16 cellular contexts compared by ENCODE assay signal in genomic region chr10:14820010-14820774, GRCh38. TPM values are rescaled to one million over a fixed set of nuclear protein-coding genes. Genes with fewer than 3 reads are reported as not detected.
A peak's percentile ranks its signal among the peaks of the same experiment; 100 is the strongest.
DNase-seq lines count a peak whose midpoint lies in the region; ATAC-seq, FAIRE-seq and TF ChIP-seq lines count a peak whose summit lies in the region.
"Had no signal": no experiment of that assay in that cellular context is flagged by ENCODE, and none has a peak within 500 bp of the region (broad histone marks: within the 10 kb centered on the region; RNA-seq: fewer than 3 reads in every experiment).

No MANE protein-coding gene starts in this region.

- peaks cover 13% of the 10 kb centered on the region for H3K4me1 Mint-ChIP-seq in activated B cell treated with CpG ODN at 0.5 μM for 24 hours
- H3K4me1 Mint-ChIP-seq in activated naive CD8-positive, alpha-beta T cell treated with anti-CD3 and anti-CD28 coated beads for 36 hours, result peaks cover 7% of the 10 kb centered on the region

- H3K27ac ChIP-seq in right cardiac atrium (ENCODE audit: low read length), result no peak overlapping the region
- H3K27ac ChIP-seq: SK-N-MC had no signal

- H3K4me3 Mint-ChIP-seq in activated B cell treated with CpG ODN at 0.5 μM for 24 hours, result no peak overlapping the region
- no peak overlapping the region for H3K4me3 Mint-ChIP-seq in activated naive CD8-positive, alpha-beta T cell treated with anti-CD3 and anti-CD28 coated beads for 36 hours
- H3K4me3 Mint-ChIP-seq: dendritic cell treated with granulocyte-macrophage colony-stimulating factor and Interleukin-4, amounts not matched to agents 40 ng/mL and 50 ng/mL, for 4 days; H9 had no signal

- H3K4me1 ChIP-seq in right cardiac atrium (ENCODE audit: control insufficient read depth, insufficient read depth, low read length), result no peaks in the 10 kb centered on the region

- FAIRE-seq in urothelium cell line (lab: Jason Lieb, UNC), result peak; percentile 69
- FAIRE-seq: A204.1 had no signal

- no peaks in the 10 kb centered on the region for H3K36me3 Mint-ChIP-seq in activated B cell treated with CpG ODN at 0.5 μM for 24 hours (ENCODE audit: low read depth)
- no peaks in the 10 kb centered on the region for H3K36me3 Mint-ChIP-seq in activated naive CD8-positive, alpha-beta T cell treated with anti-CD3 and anti-CD28 coated beads for 36 hours

- no peak for TF ChIP-seq CTCF in activated B cell treated with CpG ODN at 0.5 μM for 24 hours (IDR thresholded peaks at IDR 0.05)

- peak overlapping the region; percentile 46 for H3K27ac Mint-ChIP-seq in activated B cell treated with CpG ODN at 0.5 μM for 24 hours
- no peak overlapping the region for H3K27ac Mint-ChIP-seq in activated naive CD8-positive, alpha-beta T cell treated with anti-CD3 and anti-CD28 coated beads for 36 hours
- H3K27ac Mint-ChIP-seq: dendritic cell treated with granulocyte-macrophage colony-stimulating factor and Interleukin-4, amounts not matched to agents 40 ng/mL and 50 ng/mL, for 4 days had no signal

- intact Hi-C loops in right cardiac atrium (cut with DNase I), result loop anchor here in 1 of 4 donors (5.0 kb wide), 1 partner anchor 318 kb away; no protein-coding TSS in a partner anchor
- intact Hi-C loops in Right ventricle myocardium inferior (cut with DNase I), result loop anchor here (5.0 kb wide), 2 partner anchors 283 to 323 kb away; no protein-coding TSS in a partner anchor
- intact Hi-C loops in activated B cell treated with CpG ODN at 0.5 μM for 24 hours (cut with micrococcal nuclease), result loop anchor here (5.0 kb wide), 1 partner anchor 233 kb away; no protein-coding TSS in a partner anchor

- H3K27me3 Mint-ChIP-seq in activated B cell treated with CpG ODN at 0.5 μM for 24 hours, result no peaks in the 10 kb centered on the region
- no peaks in the 10 kb centered on the region for H3K27me3 Mint-ChIP-seq in activated naive CD8-positive, alpha-beta T cell treated with anti-CD3 and anti-CD28 coated beads for 36 hours
- H3K27me3 Mint-ChIP-seq: dendritic cell treated with granulocyte-macrophage colony-stimulating factor and Interleukin-4, amounts not matched to agents 40 ng/mL and 50 ng/mL, for 4 days had no signal

- H3K4me3 ChIP-seq in right cardiac atrium (ENCODE audit: low read length), result no peak overlapping the region
- H3K4me3 ChIP-seq: SK-N-MC had no signal

- DNase-seq in right cardiac atrium (no peak), Right ventricle myocardium inferior (ENCODE audit: missing footprints) (no peak), activated B cell treated with CpG ODN at 0.5 μM for 24 hours (no peak), foreskin melanocyte (peak; percentile 14), urothelium cell line (ENCODE audit: low spot score) (peak; percentile 66), MV-4-11 (lab: John Stamatoyannopoulos, UW) (no peak)
- DNase-seq in activated naive CD8-positive, alpha-beta T cell treated with anti-CD3 and anti-CD28 coated beads for 36 hours, result no peak
- DNase-seq: activated CD4-positive, alpha-beta T cell treated with anti-CD3 and anti-CD28 coated beads, Interleukin-2, amount 50 U/mL, for 4 hours; activated naive CD4-positive, alpha-beta T cell; H9; NCI-H524; stimulated activated naive CD4-positive, alpha-beta T cell had no signal

- H3K27me3 ChIP-seq in right cardiac atrium (ENCODE audit: control insufficient read depth, insufficient read depth), result no peaks in the 10 kb centered on the region

- H3K9me3 ChIP-seq in right cardiac atrium (ENCODE audit: control insufficient read depth, low read length), result no peaks in the 10 kb centered on the region

- peak; percentile 71 to 92 for ATAC-seq in right cardiac atrium
- no peak for ATAC-seq in Right ventricle myocardium inferior
- ATAC-seq in activated B cell treated with CpG ODN at 0.5 μM for 24 hours (ENCODE audit: low read depth), result no peak
- no peak for ATAC-seq in HG02885 (IDR thresholded peaks at IDR 0.05; ENCODE audit: poor library complexity, unreplicated experiment)

- CTCF ChIA-PET in activated B cell treated with CpG ODN at 0.5 μM for 24 hours (lab: Charles Lee), result interaction anchor here (0.6 to 1.4 kb wide), 4 partner anchors 10 to 283 kb away, joined by 3 to 4 read pairs (median 3); no protein-coding TSS in a partner anchor

- H3K9me3 Mint-ChIP-seq in activated B cell treated with CpG ODN at 0.5 μM for 24 hours, result no peaks in the 10 kb centered on the region
- H3K9me3 Mint-ChIP-seq in activated naive CD8-positive, alpha-beta T cell treated with anti-CD3 and anti-CD28 coated beads for 36 hours, result no peaks in the 10 kb centered on the region
- H3K9me3 Mint-ChIP-seq: H9 had no signal

- POLR2A ChIA-PET in activated B cell treated with CpG ODN at 0.5 μM for 24 hours (lab: Charles Lee), result no interaction called here

- 88% methylated on average over 10 of the region's 10 CpGs for WGBS in right cardiac atrium

RNA-seq across cellular contexts. Expression of gene CDNF, which starts 17.6 kb away (rescaled TPM):
- 1 to 10 TPM; 1.9 to 6.7 (median 2.6) TPM for total RNA-seq in right cardiac atrium
- 4.5 TPM for polyA plus RNA-seq in right cardiac atrium
- total RNA-seq in Right ventricle myocardium inferior, result 1.9 TPM
- 0.49 and 0.98 TPM in 2 replicates for total RNA-seq in activated B cell treated with CpG ODN at 0.5 μM for 24 hours
- total RNA-seq in activated naive CD8-positive, alpha-beta T cell treated with anti-CD3 and anti-CD28 coated beads for 36 hours, result 1 to 10 TPM in 1 of 2 experiments, under 1 TPM in 1; 0.96 to 1.6 TPM

RNA-seq across cellular contexts. Expression of gene HSPA14, which starts 17.9 kb away (rescaled TPM):
- 10 to 100 TPM in 1 of 4 donors, 1 to 10 TPM in 3; 7.4 to 10.0 (median 8.9) TPM for total RNA-seq in right cardiac atrium
- 9.5 TPM for polyA plus RNA-seq in right cardiac atrium
- 7.6 TPM for total RNA-seq in Right ventricle myocardium inferior
- 16.7 and 20.4 TPM in 2 replicates for total RNA-seq in activated B cell treated with CpG ODN at 0.5 μM for 24 hours
- 10 to 100 TPM; 45.9 to 50.5 TPM for total RNA-seq in activated naive CD8-positive, alpha-beta T cell treated with anti-CD3 and anti-CD28 coated beads for 36 hours

RNA-seq across cellular contexts. Expression of gene MSANTD7, which starts 17.9 kb away (rescaled TPM):
- total RNA-seq in right cardiac atrium, result 1 to 10 TPM; 4.6 to 6.1 (median 5.4) TPM
- 2.5 TPM for polyA plus RNA-seq in right cardiac atrium
- total RNA-seq in Right ventricle myocardium inferior, result 5.6 TPM
- total RNA-seq in activated B cell treated with CpG ODN at 0.5 μM for 24 hours, result 14.9 and 16.5 TPM in 2 replicates
- 10 to 100 TPM; 26.4 to 26.5 TPM for total RNA-seq in activated naive CD8-positive, alpha-beta T cell treated with anti-CD3 and anti-CD28 coated beads for 36 hours

RNA-seq across cellular contexts. Expression of gene FAM107B, which starts 45.5 kb away (rescaled TPM):
- 10 to 100 TPM in 2 of 4 donors, 1 to 10 TPM in 2; 7.5 to 18.7 (median 10.0) TPM for total RNA-seq in right cardiac atrium
- 4.3 TPM for polyA plus RNA-seq in right cardiac atrium
- 4.2 TPM for total RNA-seq in Right ventricle myocardium inferior
- 263 and 286 TPM in 2 replicates for total RNA-seq in activated B cell treated with CpG ODN at 0.5 μM for 24 hours
- total RNA-seq in activated naive CD8-positive, alpha-beta T cell treated with anti-CD3 and anti-CD28 coated beads for 36 hours, result 100 to 1,000 TPM; 195 to 203 TPM

RNA-seq across cellular contexts. Expression of gene SUV39H2, which starts 58.5 kb away (rescaled TPM):
- total RNA-seq in right cardiac atrium, result 1 to 10 TPM; 4.4 to 7.3 (median 5.7) TPM
- 1.7 TPM for polyA plus RNA-seq in right cardiac atrium
- total RNA-seq in Right ventricle myocardium inferior, result 4.9 TPM
- 7.4 and 8.1 TPM in 2 replicates for total RNA-seq in activated B cell treated with CpG ODN at 0.5 μM for 24 hours
- 10 to 100 TPM; 43.8 to 46.0 TPM for total RNA-seq in activated naive CD8-positive, alpha-beta T cell treated with anti-CD3 and anti-CD28 coated beads for 36 hours

Comparison
In these comparisons a context has a peak if more than half of its experiments do, and no peak if none do; other contexts are left out.
1. ATAC-seq: peak in right cardiac atrium (2 of 2); none in Right ventricle myocardium inferior (single experiment), activated B cell treated with CpG ODN at 0.5 μM for 24 hours (single experiment) and HG02885 (single experiment).
2. DNase-seq: peak in foreskin melanocyte (single experiment) and urothelium cell line (single experiment); none in right cardiac atrium (0 of 3), Right ventricle myocardium inferior (single experiment), activated B cell treated with CpG ODN at 0.5 μM for 24 hours (single experiment), MV-4-11 (single experiment) and activated naive CD8-positive, alpha-beta T cell treated with anti-CD3 and anti-CD28 coated beads for 36 hours (single experiment).